ENCODE assay signal across 2 cellular contexts in the genomic region with DNA sequence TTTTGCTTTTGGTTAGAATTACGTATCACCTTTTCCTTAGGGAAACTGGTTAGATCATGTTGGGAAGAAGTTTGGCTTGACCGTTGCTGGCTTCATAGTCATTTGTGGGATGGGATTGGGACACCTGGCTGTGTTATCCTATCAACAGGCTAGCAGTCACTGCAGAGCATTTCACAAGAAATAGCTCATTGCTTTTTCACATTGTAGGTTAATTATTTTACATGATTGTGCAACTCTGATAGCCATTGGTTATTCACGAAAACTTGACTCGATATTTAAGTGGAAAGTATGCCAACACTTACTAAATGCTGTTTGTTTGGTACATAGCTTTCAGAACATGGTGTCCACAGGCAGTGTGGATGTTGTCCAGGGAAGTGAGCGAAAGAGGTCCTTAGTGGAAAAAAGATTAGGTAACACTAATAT.
TF ChIP-seq lines count a peak whose summit lies in the region.

No MANE protein-coding gene starts in this region.

TF ChIP-seq in H1, 55 proteins besides CTCF, POLR2A, EP300 and RAD21 (continued from another document):
- TF ChIP-seq BRCA1 (IDR thresholded peaks at IDR 0.05; ENCODE audit: low read depth, low read length) (no peak), CEBPB (IDR thresholded peaks at IDR 0.05; ENCODE audit: low read depth, low read length) (peak; percentile 26; the same call in 1 of the 2 replicates), TBP (IDR thresholded peaks at IDR 0.05; ENCODE audit: low read depth, low read length) (no peak)

TF ChIP-seq in HepG2, 621 proteins besides CTCF, POLR2A, EP300 and RAD21 (continued from another document):
- TF ChIP-seq, protein P1, sequence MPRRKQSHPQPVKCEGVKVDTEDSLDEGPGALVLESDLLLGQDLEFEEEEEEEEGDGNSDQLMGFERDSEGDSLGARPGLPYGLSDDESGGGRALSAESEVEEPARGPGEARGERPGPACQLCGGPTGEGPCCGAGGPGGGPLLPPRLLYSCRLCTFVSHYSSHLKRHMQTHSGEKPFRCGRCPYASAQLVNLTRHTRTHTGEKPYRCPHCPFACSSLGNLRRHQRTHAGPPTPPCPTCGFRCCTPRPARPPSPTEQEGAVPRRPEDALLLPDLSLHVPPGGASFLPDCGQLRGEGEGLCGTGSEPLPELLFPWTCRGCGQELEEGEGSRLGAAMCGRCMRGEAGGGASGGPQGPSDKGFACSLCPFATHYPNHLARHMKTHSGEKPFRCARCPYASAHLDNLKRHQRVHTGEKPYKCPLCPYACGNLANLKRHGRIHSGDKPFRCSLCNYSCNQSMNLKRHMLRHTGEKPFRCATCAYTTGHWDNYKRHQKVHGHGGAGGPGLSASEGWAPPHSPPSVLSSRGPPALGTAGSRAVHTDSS (CRISPR knock-in tag; conservative IDR thresholded peaks at IDR 0.05) = no peak
- no peak for TF ChIP-seq ZNF781 (CRISPR knock-in tag; IDR thresholded peaks at IDR 0.05; ENCODE audit: borderline replicate concordance, not compliant biosample characterization)
- no peak for TF ChIP-seq SSRP1 (CRISPR knock-in tag; IDR thresholded peaks at IDR 0.05)
- TF ChIP-seq CEBPG (CRISPR knock-in tag; IDR thresholded peaks at IDR 0.05) = 0 out of 2 replicates have a peak, but pooled peaks have one; percentile 20
- TF ChIP-seq WIZ (CRISPR knock-in tag; IDR thresholded peaks at IDR 0.05) = no peak
- 0 out of 2 replicates have a peak, but pooled peaks have one; percentile 24 for TF ChIP-seq HOXA9 (CRISPR knock-in tag; IDR thresholded peaks at IDR 0.05; ENCODE audit: borderline replicate concordance)
- no peak for TF ChIP-seq RCOR2 (CRISPR knock-in tag; IDR thresholded peaks at IDR 0.05)
- TF ChIP-seq ZNF282 (IDR thresholded peaks at IDR 0.05; ENCODE audit: partially characterized antibody) = no peak
- TF ChIP-seq ZNF841 (CRISPR knock-in tag; IDR thresholded peaks at IDR 0.05; ENCODE audit: borderline replicate concordance) = no peak
- no peak for TF ChIP-seq ASH2L (IDR thresholded peaks at IDR 0.05; ENCODE audit: insufficient read length, low read depth, low read length)
